ENCODE assay signal across 23 cellular contexts in genomic region chr16:5790512-5790911, GRCh38.
"Had no signal": no experiment of that assay in that cellular context is flagged by ENCODE, and none has a peak within 500 bp of the region (broad histone marks: within the 10 kb centered on the region; RNA-seq: fewer than 3 reads in every experiment).

No MANE protein-coding gene starts in this region.

- H3K9me3 ChIP-seq: SK-N-SH had no signal

- H3K9ac ChIP-seq: KMS-11, SK-N-SH had no signal

- H3K4me1 Mint-ChIP-seq: IgD-negative memory B cell had no signal

- H3K27ac ChIP-seq: HL-60, KMS-11, RWPE1 had no signal

- H3K4me3 Mint-ChIP-seq: IgD-negative memory B cell had no signal

- ATAC-seq: K562, Panc1, PC-3 had no signal

- H3K4me2 ChIP-seq: KMS-11, SK-N-SH had no signal

- H3K27ac Mint-ChIP-seq: IgD-negative memory B cell had no signal

- H3K36me3 Mint-ChIP-seq: IgD-negative memory B cell had no signal

- H3K4me3 ChIP-seq: K562 had no signal

- H3K9me2 ChIP-seq: SK-N-SH had no signal

- DNase-seq: Kasumi-1, MM.1S, NCI-H1436, NCI-H187, NCI-H2029, NCI-H2081 treated with DMSO at 0.1 percent for 48 hours, NCI-H2171, NCI-H226, NCI-H446, NCI-H510A, NCI-H524 treated with DMSO at 0.1 percent for 48 hours, NCI-H69, NCI-H774, PC-3, SHP77, SK-N-SH, SW 1271 had no signal

- H3K27me3 Mint-ChIP-seq: IgD-negative memory B cell had no signal
